16 cellular contexts compared by ENCODE assay signal in genomic region chr15:33131880-33132279, GRCh38.
DNase-seq lines count a peak whose midpoint lies in the region; ATAC-seq, FAIRE-seq and TF ChIP-seq lines count a peak whose summit lies in the region.
"Had no signal": no experiment of that assay in that cellular context is flagged by ENCODE, and none has a peak within 500 bp of the region (broad histone marks: within the 10 kb centered on the region; RNA-seq: fewer than 3 reads in every experiment).

No MANE protein-coding gene starts in this region.

- intact Hi-C loops in left colon (cut with DNase I, micrococcal nuclease): loop anchor here in 1 of 2 donors (5.0 kb wide), 1 partner anchor 45 kb away; no protein-coding TSS in a partner anchor
- intact Hi-C loops in testis (cut with DNase I; ENCODE audit: low total_unique reads): no loop called here
- intact Hi-C loops in ovary (cut with DNase I): no loop called here

- TF ChIP-seq POLR2A in testis (IDR thresholded peaks at IDR 0.05): no peak
- TF ChIP-seq POLR2A in ovary (IDR thresholded peaks at IDR 0.05): no peak

- no peak for TF ChIP-seq EP300 in ovary (IDR thresholded peaks at IDR 0.05)

- H3K9me3 ChIP-seq in testis (no peaks in the 10 kb centered on the region), ovary (no peaks in the 10 kb centered on the region)
- H3K9me3 ChIP-seq: ascending aorta had no signal

- FAIRE-seq in bronchial epithelial cell (lab: Jason Lieb, UNC): no peak

- peaks cover 4% of the 10 kb centered on the region for H3K4me1 ChIP-seq in testis
- no peaks in the 10 kb centered on the region for H3K4me1 ChIP-seq in ovary (ENCODE audit: insufficient read depth)
- H3K4me1 ChIP-seq: ascending aorta had no signal

- no peak overlapping the region for H3K4me3 ChIP-seq in bronchial epithelial cell (ENCODE audit: low read depth, low read length)
- H3K4me3 ChIP-seq in testis: no peak overlapping the region
- no peak overlapping the region for H3K4me3 ChIP-seq in ovary
- H3K4me3 ChIP-seq: ascending aorta, SK-N-MC had no signal

- ATAC-seq in left colon: peak; percentile 73
- ATAC-seq: activated CD8-positive, alpha-beta T cell treated with anti-CD3 and anti-CD28 coated beads, Interleukin-2, amount 10 ng/mL, durations not matched to agents 7 days and 5 days; stimulated activated naive CD8-positive, alpha-beta T cell treated with anti-CD3 and anti-CD28 coated beads, Interleukin-15, Interleukin-2, amounts not matched to agents 100 U/mL and 50 U/mL, for 24 hours had no signal

- DNase-seq in A172 (ENCODE audit: low spot score): peak; percentile 60
- DNase-seq in M059J (ENCODE audit: low read depth): peak; percentile 77
- DNase-seq in bronchial epithelial cell (ENCODE audit: low read depth): peak; percentile 59
- DNase-seq in left colon: no peak
- no peak for DNase-seq in C1 segment of cervical spinal cord (lab: John Stamatoyannopoulos, UW)
- no peak for DNase-seq in SKM-1 treated with dmso at 0.1 percent for 144 hours (lab: John Stamatoyannopoulos, UW; ENCODE audit: unreplicated experiment)
- DNase-seq in testis: no peak
- DNase-seq in ovary: no peak
- DNase-seq: activated CD8-positive, alpha-beta T cell treated with anti-CD3 and anti-CD28 coated beads, Interleukin-2, amount 10 ng/mL, durations not matched to agents 7 days and 5 days; Calu3; effector CD8-positive, alpha-beta T cell; islet precursor cell; KBM-7; stimulated activated naive CD8-positive, alpha-beta T cell treated with anti-CD3 and anti-CD28 coated beads, Interleukin-15, Interleukin-2, amounts not matched to agents 100 U/mL and 50 U/mL, for 24 hours had no signal

- TF ChIP-seq CTCF in bronchial epithelial cell (IDR thresholded peaks at IDR 0.05; ENCODE audit: insufficient read depth, low read length, severe bottlenecking) (no peak), testis (IDR thresholded peaks at IDR 0.05) (no peak), ovary (IDR thresholded peaks at IDR 0.05) (no peak)

- H3K27ac ChIP-seq in testis: no peak overlapping the region
- no peak overlapping the region for H3K27ac ChIP-seq in ovary
- H3K27ac ChIP-seq: ascending aorta, SK-N-MC had no signal

- WGBS in testis, 2 donors: 61 to 64% methylated on average over 2 of the region's 2 CpGs
- 41 to 50% (median 49%) methylated on average over 2 of the region's 2 CpGs for WGBS in ovary, 3 donors

- H3K36me3 ChIP-seq in bronchial epithelial cell (ENCODE audit: control insufficient read depth, insufficient read depth, low read length) (no peaks in the 10 kb centered on the region), testis (ENCODE audit: low read depth, missing control alignments) (no peaks in the 10 kb centered on the region), ovary (no peaks in the 10 kb centered on the region)
- H3K36me3 ChIP-seq: ascending aorta had no signal

- H3K27me3 ChIP-seq in bronchial epithelial cell (ENCODE audit: control insufficient read depth, insufficient read depth, low read length) (no peaks in the 10 kb centered on the region), testis (no peaks in the 10 kb centered on the region), ovary (no peaks in the 10 kb centered on the region)
- H3K27me3 ChIP-seq: ascending aorta had no signal

Comparison
In these comparisons a context has a peak if more than half of its experiments do, and no peak if none do; other contexts are left out.
1. DNase-seq: peak in A172 (single experiment), M059J (single experiment) and bronchial epithelial cell (single experiment); none in left colon (0 of 2), C1 segment of cervical spinal cord (0 of 14), SKM-1 treated with dmso at 0.1 percent for 144 hours (single experiment), testis (single experiment) and ovary (0 of 5).